In genomic region chr12:113980537-113981337, GRCh38 we compare ENCODE assay signal across 9 cellular contexts. TPM values are rescaled to one million over a fixed set of nuclear protein-coding genes. Genes with fewer than 3 reads are reported as not detected.
DNase-seq lines count a peak whose midpoint lies in the region; ATAC-seq and TF ChIP-seq lines count a peak whose summit lies in the region.
"Had no signal": no experiment of that assay in that cellular context is flagged by ENCODE, and none has a peak within 500 bp of the region (broad histone marks: within the 10 kb centered on the region; RNA-seq: fewer than 3 reads in every experiment).

No MANE protein-coding gene starts in this region.

- no peaks in the 10 kb centered on the region for H3K4me1 Mint-ChIP-seq in chondrocyte (ENCODE audit: low read depth)

- TF ChIP-seq POLR2A in NB4 (IDR thresholded peaks at IDR 0.05; ENCODE audit: extremely low read depth, insufficient read length), result no peak
- no peak for TF ChIP-seq POLR2A in testis (IDR thresholded peaks at IDR 0.05)

- H3K27ac Mint-ChIP-seq in chondrocyte (ENCODE audit: unreplicated experiment), result no peak overlapping the region
- H3K27ac Mint-ChIP-seq: memory B cell had no signal

- H3K27ac ChIP-seq in left lung (no peak overlapping the region), testis (no peak overlapping the region)

- WGBS in testis, 2 donors, result 15 to 18% methylated on average over 12 of the region's 12 CpGs

- TF ChIP-seq CTCF in AG04449 (IDR thresholded peaks at IDR 0.05; ENCODE audit: insufficient read depth, low read length, missing control alignments), result peak; percentile 86
- peak; percentile 97 for TF ChIP-seq CTCF in GM12872 (IDR thresholded peaks at IDR 0.05; ENCODE audit: insufficient read depth, low read depth, low read length)
- TF ChIP-seq CTCF in NB4 (IDR thresholded peaks at IDR 0.05; ENCODE audit: low read depth, low read length), result peak; percentile 94
- peak; percentile 93 for TF ChIP-seq CTCF in chondrocyte (IDR thresholded peaks at IDR 0.05)
- peak; percentile 70 to 98 for TF ChIP-seq CTCF in left lung (IDR thresholded peaks at IDR 0.05)
- TF ChIP-seq CTCF in testis (IDR thresholded peaks at IDR 0.05), result peak; percentile 68 to 90 (median 88)

- intact Hi-C loops in left lung (cut with DNase I) (loop anchor here in 1 of 2 donors (5.0 kb wide), 1 partner anchor 527 kb away; no protein-coding TSS in a partner anchor), testis (cut with DNase I; ENCODE audit: low total_unique reads) (no loop called here)

- CTCF ChIA-PET in AG04449 (lab: Yijun Ruan, JAX), result interaction anchor here (0.6 to 6.5 kb wide), 45 partner anchors 9 to 1966 kb away, joined by 3 to 128 read pairs (median 4); partner anchors contain the start of gene RBM19

- H3K9me3 Mint-ChIP-seq in chondrocyte (ENCODE audit: low read depth), result no peaks in the 10 kb centered on the region

- H3K4me3 ChIP-seq in AG04449 (ENCODE audit: low read depth, low read length), result no peak overlapping the region
- no peak overlapping the region for H3K4me3 ChIP-seq in NB4 (ENCODE audit: low read depth, low read length)
- H3K4me3 ChIP-seq in left lung, result no peak overlapping the region
- no peak overlapping the region for H3K4me3 ChIP-seq in testis

- H3K27me3 ChIP-seq in left lung (peaks cover 0 to 58% of the 10 kb centered on the region in 2 donors), testis (no peaks in the 10 kb centered on the region)

- H3K36me3 ChIP-seq in left lung (no peaks in the 10 kb centered on the region), testis (ENCODE audit: low read depth, missing control alignments) (no peaks in the 10 kb centered on the region)

- ATAC-seq in left lung, result peak; percentile 96
- ATAC-seq in GM18867 (IDR thresholded peaks at IDR 0.05; ENCODE audit: unreplicated experiment), result no peak

- POLR2A ChIA-PET in AG04449 (lab: Yijun Ruan, JAX), result no interaction called here

- DNase-seq in AG04449 (ENCODE audit: low read depth, low spot score) (peak; percentile 26), NB4 (ENCODE audit: low read depth) (peak; percentile 85), SHP77 (lab: John Stamatoyannopoulos, UW) (peak; percentile 82), chondrocyte (ENCODE audit: low spot score) (no peak), left lung (no peak), testis (peak; percentile 49)

- H3K9me3 ChIP-seq in left lung (no peaks in the 10 kb centered on the region), testis (no peaks in the 10 kb centered on the region)

- H3K36me3 Mint-ChIP-seq in chondrocyte (ENCODE audit: low read depth), result no peaks in the 10 kb centered on the region
- H3K36me3 Mint-ChIP-seq: memory B cell had no signal

- H3K4me1 ChIP-seq in left lung (no peaks in the 10 kb centered on the region), testis (no peaks in the 10 kb centered on the region)

- H3K27me3 Mint-ChIP-seq in chondrocyte (ENCODE audit: low read depth), result peaks cover 38% of the 10 kb centered on the region

- no peak overlapping the region for H3K4me3 Mint-ChIP-seq in chondrocyte (ENCODE audit: unreplicated experiment)
- H3K4me3 Mint-ChIP-seq: memory B cell had no signal

RNA-seq across cellular contexts. Expression of gene RBM19, which starts 14.6 kb away (rescaled TPM):
- total RNA-seq in chondrocyte, result 16.2 to 20.2 TPM (median 18.6 TPM) in 3 replicates
- total RNA-seq in left lung, result 10 to 100 TPM; 21.5 to 31.8 TPM
- 10 to 100 TPM; 49.5 to 55.4 TPM for total RNA-seq in testis
- polyA plus RNA-seq in testis (ENCODE audit: insufficient read depth, low read depth, low replicate concordance), result 28.9 TPM

Comparison
In these comparisons a context has a peak if more than half of its experiments do, and no peak if none do; other contexts are left out.
1. DNase-seq: peak in AG04449 (single experiment), NB4 (single experiment), SHP77 (2 of 2) and testis (single experiment); none in chondrocyte (single experiment) and left lung (0 of 2).
2. Peak in every context shown above with its lines, with median percentiles within 50 percentile points of each other: CTCF ChIP-seq.